19 cellular contexts compared by ENCODE assay signal in genomic region chr6:125732398-125732797, GRCh38. TPM values are rescaled to one million over a fixed set of nuclear protein-coding genes. Genes with fewer than 3 reads are reported as not detected.
DNase-seq lines count a peak whose midpoint lies in the region; ATAC-seq and TF ChIP-seq lines count a peak whose summit lies in the region.
"Had no signal": no experiment of that assay in that cellular context is flagged by ENCODE, and none has a peak within 500 bp of the region (broad histone marks: within the 10 kb centered on the region; RNA-seq: fewer than 3 reads in every experiment).

No MANE protein-coding gene starts in this region.

- peaks cover 19% of the 10 kb centered on the region for H3K27me3 Mint-ChIP-seq in activated CD4-positive, alpha-beta T cell treated with anti-CD3 and anti-CD28 coated beads for 36 hours
- peaks cover 9 to 28% of the 10 kb centered on the region in 2 donors for H3K27me3 Mint-ChIP-seq in stimulated activated naive B cell treated with anti-CD40 and anti-IgM and Interleukin-4, amounts not matched to agents 10 μg/mL and 1 μg/mL and 100 μg/mL, for 72 hours
- H3K27me3 Mint-ChIP-seq: type B pancreatic cell had no signal

- H3K4me1 ChIP-seq in neuronal stem cell (ENCODE audit: control insufficient read depth in 2 of 2, insufficient read depth in 1 of 2, low read depth in 1 of 2, low read length in 2 of 2): peaks cover 0 to 4% of the 10 kb centered on the region in 2 donors

- no peak overlapping the region for H2AK5ac ChIP-seq in neuronal stem cell (ENCODE audit: low read depth, low read length)

- H3K23ac ChIP-seq in neuronal stem cell (ENCODE audit: low read depth, low read length, poor library complexity): no peak overlapping the region

- CTCF ChIA-PET in activated CD4-positive, alpha-beta T cell treated with anti-CD3 and anti-CD28 coated beads for 36 hours (lab: Charles Lee): interaction anchor here (0.7 kb wide), 1 partner anchor 218 kb away, joined by 3 read pairs; no protein-coding TSS in a partner anchor
- CTCF ChIA-PET in GM10248 (lab: Yijun Ruan, JAX): interaction anchor here (1.0 to 1.4 kb wide), 2 partner anchors 10 to 14 kb away, joined by 3 read pairs; no protein-coding TSS in a partner anchor

- H3K18ac ChIP-seq in neuronal stem cell (ENCODE audit: low read length): no peak overlapping the region

- H2BK5ac ChIP-seq in neuronal stem cell (ENCODE audit: low read length): no peak overlapping the region

- no peak overlapping the region for H3K4ac ChIP-seq in neuronal stem cell (ENCODE audit: low read length)

- H3K79me1 ChIP-seq in neuronal stem cell (ENCODE audit: low read depth, low read length): no peaks in the 10 kb centered on the region

- no peak overlapping the region for H3K4me3 ChIP-seq in neuronal stem cell (ENCODE audit: low read length in 2 of 2)
- H3K4me3 ChIP-seq: skin epidermis had no signal

- H3K36me3 Mint-ChIP-seq in activated CD4-positive, alpha-beta T cell treated with anti-CD3 and anti-CD28 coated beads for 36 hours (ENCODE audit: low read depth): no peaks in the 10 kb centered on the region
- no peaks in the 10 kb centered on the region for H3K36me3 Mint-ChIP-seq in stimulated activated naive B cell treated with anti-CD40 and anti-IgM and Interleukin-4, amounts not matched to agents 10 μg/mL and 1 μg/mL and 100 μg/mL, for 72 hours
- H3K36me3 Mint-ChIP-seq: type B pancreatic cell had no signal

- no peak overlapping the region for H4K91ac ChIP-seq in neuronal stem cell (ENCODE audit: low read depth, low read length, poor library complexity)

- no peak overlapping the region for H2BK12ac ChIP-seq in neuronal stem cell (ENCODE audit: low read length)

- no peak overlapping the region for H2AFZ ChIP-seq in neuronal stem cell (ENCODE audit: low read length)

- no peaks in the 10 kb centered on the region for H3K4me1 Mint-ChIP-seq in activated CD4-positive, alpha-beta T cell treated with anti-CD3 and anti-CD28 coated beads for 36 hours
- H3K4me1 Mint-ChIP-seq in stimulated activated naive B cell treated with anti-CD40 and anti-IgM and Interleukin-4, amounts not matched to agents 10 μg/mL and 1 μg/mL and 100 μg/mL, for 72 hours: no peaks in the 10 kb centered on the region

- intact Hi-C loops in activated CD4-positive, alpha-beta T cell treated with anti-CD3 and anti-CD28 coated beads for 36 hours (cut with DNase I, micrococcal nuclease): no loop called here

- no peak overlapping the region for H4K8ac ChIP-seq in neuronal stem cell (ENCODE audit: low read depth, low read length)

- H3K9ac ChIP-seq in neuronal stem cell (ENCODE audit: low read depth, low read length, poor library complexity): no peak overlapping the region

- H3K14ac ChIP-seq in neuronal stem cell (ENCODE audit: low read length): no peak overlapping the region

- no peak overlapping the region for H3K27ac ChIP-seq in neuronal stem cell (replicated peaks; ENCODE audit: low read length)
- H3K27ac ChIP-seq: skin epidermis had no signal

- H3K9me3 Mint-ChIP-seq in activated CD4-positive, alpha-beta T cell treated with anti-CD3 and anti-CD28 coated beads for 36 hours (ENCODE audit: low read depth): no peaks in the 10 kb centered on the region
- no peaks in the 10 kb centered on the region for H3K9me3 Mint-ChIP-seq in stimulated activated naive B cell treated with anti-CD40 and anti-IgM and Interleukin-4, amounts not matched to agents 10 μg/mL and 1 μg/mL and 100 μg/mL, for 72 hours
- H3K9me3 Mint-ChIP-seq: activated T-helper 1 cell treated with anti-CD3 and anti-CD28 coated beads, Interleukin-12 subunit alpha, Interleukin-12 subunit beta, Interleukin-2, Interleukin-4 antibody, amounts not matched to agents 30 ng/mL and 10 ng/mL and 1 ng/mL, durations not matched to agents 14 hours and 24 hours and 36 hours; CD4-positive, alpha-beta T cell; type B pancreatic cell had no signal

- no peak overlapping the region for H2BK15ac ChIP-seq in neuronal stem cell (ENCODE audit: low read length)

- no peak overlapping the region for H3K27ac Mint-ChIP-seq in activated CD4-positive, alpha-beta T cell treated with anti-CD3 and anti-CD28 coated beads for 36 hours
- H3K27ac Mint-ChIP-seq in stimulated activated naive B cell treated with anti-CD40 and anti-IgM and Interleukin-4, amounts not matched to agents 10 μg/mL and 1 μg/mL and 100 μg/mL, for 72 hours: no peak overlapping the region
- H3K27ac Mint-ChIP-seq: activated T-helper 1 cell treated with anti-CD3 and anti-CD28 coated beads, Interleukin-12 subunit alpha, Interleukin-12 subunit beta, Interleukin-2, Interleukin-4 antibody, amounts not matched to agents 30 ng/mL and 10 ng/mL and 1 ng/mL, durations not matched to agents 14 hours and 24 hours and 36 hours; CD4-positive, alpha-beta T cell; type B pancreatic cell had no signal

- no peaks in the 10 kb centered on the region for H3K36me3 ChIP-seq in neuronal stem cell (replicated peaks in 1 of 2; ENCODE audit: control insufficient read depth in 2 of 2, insufficient read depth in 2 of 2, low read length in 2 of 2)

- POLR2A ChIA-PET in activated CD4-positive, alpha-beta T cell treated with anti-CD3 and anti-CD28 coated beads for 36 hours (lab: Charles Lee): no interaction called here
- POLR2A ChIA-PET in GM10248 (lab: Yijun Ruan, JAX): no interaction called here

- ATAC-seq in activated CD4-positive, alpha-beta T cell treated with anti-CD3 and anti-CD28 coated beads for 36 hours: peak; percentile 70
- peak; percentile 62 for ATAC-seq in HG02642 (IDR thresholded peaks at IDR 0.05; ENCODE audit: poor library complexity, unreplicated experiment)
- ATAC-seq in stimulated activated naive B cell treated with anti-CD40 and anti-IgM and Interleukin-4, amounts not matched to agents 10 μg/mL and 1 μg/mL and 100 μg/mL, for 72 hours (replicated peaks): peak; percentile 52 to 64
- ATAC-seq: left lobe of liver, SK-N-SH treated with all-trans-retinoic acid at 6 μM for 48 hours had no signal

- H3K4me2 ChIP-seq in neuronal stem cell (ENCODE audit: insufficient read depth, low read length, poor library complexity, severe bottlenecking): no peak overlapping the region

- no peak overlapping the region for H2BK120ac ChIP-seq in neuronal stem cell (ENCODE audit: low read depth, low read length)

- H3K4me3 Mint-ChIP-seq in activated CD4-positive, alpha-beta T cell treated with anti-CD3 and anti-CD28 coated beads for 36 hours: no peak overlapping the region
- no peak overlapping the region for H3K4me3 Mint-ChIP-seq in stimulated activated naive B cell treated with anti-CD40 and anti-IgM and Interleukin-4, amounts not matched to agents 10 μg/mL and 1 μg/mL and 100 μg/mL, for 72 hours
- H3K4me3 Mint-ChIP-seq: activated T-helper 1 cell treated with anti-CD3 and anti-CD28 coated beads, Interleukin-12 subunit alpha, Interleukin-12 subunit beta, Interleukin-2, Interleukin-4 antibody, amounts not matched to agents 30 ng/mL and 10 ng/mL and 1 ng/mL, durations not matched to agents 14 hours and 24 hours and 36 hours; CD4-positive, alpha-beta T cell; type B pancreatic cell had no signal

- peaks cover 0 to 3% of the 10 kb centered on the region in 2 donors for H3K9me3 ChIP-seq in neuronal stem cell (replicated peaks in 1 of 2; ENCODE audit: control insufficient read depth in 2 of 2, insufficient read depth in 1 of 2, low read depth in 1 of 2, low read length in 2 of 2)

- no peak for TF ChIP-seq CTCF in GM10248 (IDR thresholded peaks at IDR 0.05; ENCODE audit: control extremely low read depth, extremely low read depth, low read depth, missing control alignments)

- DNase-seq in activated CD4-positive, alpha-beta T cell treated with anti-CD3 and anti-CD28 coated beads for 36 hours: no peak
- no peak for DNase-seq in activated CD4-positive, alpha-beta T cell treated with anti-CD3 and anti-CD28 coated beads for 4 hours
- DNase-seq in NCI-H2171 treated with DMSO at 0.1 percent for 48 hours (lab: John Stamatoyannopoulos, UW) (peak; percentile 72), neuronal stem cell (ENCODE audit: low spot score) (no peak), GM10248 (ENCODE audit: extremely low spot score) (no peak), RPMI8226 (no peak)
- DNase-seq in stimulated activated naive B cell treated with anti-CD40 and anti-IgM and Interleukin-4, amounts not matched to agents 10 μg/mL and 1 μg/mL and 100 μg/mL, for 72 hours: no peak
- DNase-seq: activated CD4-positive, alpha-beta T cell treated with anti-CD3 and anti-CD28 coated beads, Interleukin-2, amount 50 U/mL, for 48 hours; amygdala; CD4-positive, alpha-beta T cell; foreskin melanocyte; NCI-H1048 had no signal

- peaks cover 0 to 67% (median 0%) of the 10 kb centered on the region in 3 experiments for H3K27me3 ChIP-seq in neuronal stem cell (ENCODE audit: control insufficient read depth in 3 of 3, insufficient read depth in 3 of 3, low read depth in 1 of 3, low read length in 3 of 3)

RNA-seq across cellular contexts. Expression of gene HEY2, which starts 17.0 kb away (rescaled TPM):
- not detected for total RNA-seq in activated CD4-positive, alpha-beta T cell treated with anti-CD3 and anti-CD28 coated beads for 36 hours
- polyA plus RNA-seq in neuronal stem cell (2013, experiment 1 of 2): 0.36 TPM
- 0.25 TPM for polyA plus RNA-seq in neuronal stem cell (2013, experiment 2 of 2)
- total RNA-seq: activated T-helper 1 cell treated with anti-CD3 and anti-CD28 coated beads, Interleukin-12 subunit alpha, Interleukin-12 subunit beta, Interleukin-2, Interleukin-4 antibody, amounts not matched to agents 30 ng/mL and 10 ng/mL and 1 ng/mL, durations not matched to agents 14 hours and 24 hours and 36 hours; endothelial cell of umbilical vein had no signal

RNA-seq across cellular contexts. Expression of gene NCOA7, which starts 58.4 kb away (rescaled TPM):
- total RNA-seq in activated CD4-positive, alpha-beta T cell treated with anti-CD3 and anti-CD28 coated beads for 36 hours: 10 to 100 TPM; 54.3 to 67.4 TPM
- polyA plus RNA-seq in neuronal stem cell (2013, experiment 1 of 2): 3.4 TPM
- polyA plus RNA-seq in neuronal stem cell (2013, experiment 2 of 2): 4.0 TPM
